ENCODE assay signal across 1 cellular context in the genomic region with DNA sequence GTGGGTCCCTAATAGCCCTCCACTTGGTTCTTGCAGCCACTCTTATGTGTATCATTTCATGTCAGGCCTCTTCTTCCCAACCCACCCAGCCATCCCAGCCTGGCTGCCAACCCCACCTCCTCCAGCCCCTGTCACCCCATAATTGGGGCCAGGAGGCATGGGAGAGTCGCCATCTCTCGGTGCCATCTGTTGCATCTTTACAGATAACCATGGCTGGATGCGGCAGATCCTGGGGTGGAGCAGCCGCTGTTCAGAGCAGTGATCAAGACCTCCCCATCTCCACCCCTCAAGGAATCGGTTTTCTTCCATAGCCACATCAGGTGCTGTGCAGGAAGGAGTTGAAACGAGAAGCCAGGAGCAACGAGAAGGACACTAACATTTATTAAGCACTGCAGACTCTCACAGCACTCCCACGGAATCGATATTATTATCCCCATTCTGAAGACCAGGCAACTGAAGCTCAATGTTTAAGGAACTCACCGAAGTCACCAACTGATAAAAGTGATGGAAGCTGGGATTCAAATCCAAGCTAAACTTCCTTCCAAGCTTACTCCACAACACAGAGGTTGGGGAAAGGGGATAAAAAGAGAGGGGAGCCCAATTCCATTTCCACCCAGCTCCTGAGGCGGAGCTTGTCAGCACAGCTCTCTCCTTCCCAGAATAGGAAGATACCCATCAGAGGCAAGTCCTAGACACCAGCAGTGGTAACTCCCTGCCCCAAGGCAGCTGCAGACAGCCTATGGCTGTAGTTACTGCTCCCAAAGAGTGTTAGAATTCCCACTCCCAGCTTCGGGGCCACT.
TF ChIP-seq lines count a peak whose summit lies in the region.

No MANE protein-coding gene starts in this region.

TF ChIP-seq in WTC11, 78 proteins besides CTCF, POLR2A, EP300 and RAD21 (continued from another document):
- TF ChIP-seq, protein P1, sequence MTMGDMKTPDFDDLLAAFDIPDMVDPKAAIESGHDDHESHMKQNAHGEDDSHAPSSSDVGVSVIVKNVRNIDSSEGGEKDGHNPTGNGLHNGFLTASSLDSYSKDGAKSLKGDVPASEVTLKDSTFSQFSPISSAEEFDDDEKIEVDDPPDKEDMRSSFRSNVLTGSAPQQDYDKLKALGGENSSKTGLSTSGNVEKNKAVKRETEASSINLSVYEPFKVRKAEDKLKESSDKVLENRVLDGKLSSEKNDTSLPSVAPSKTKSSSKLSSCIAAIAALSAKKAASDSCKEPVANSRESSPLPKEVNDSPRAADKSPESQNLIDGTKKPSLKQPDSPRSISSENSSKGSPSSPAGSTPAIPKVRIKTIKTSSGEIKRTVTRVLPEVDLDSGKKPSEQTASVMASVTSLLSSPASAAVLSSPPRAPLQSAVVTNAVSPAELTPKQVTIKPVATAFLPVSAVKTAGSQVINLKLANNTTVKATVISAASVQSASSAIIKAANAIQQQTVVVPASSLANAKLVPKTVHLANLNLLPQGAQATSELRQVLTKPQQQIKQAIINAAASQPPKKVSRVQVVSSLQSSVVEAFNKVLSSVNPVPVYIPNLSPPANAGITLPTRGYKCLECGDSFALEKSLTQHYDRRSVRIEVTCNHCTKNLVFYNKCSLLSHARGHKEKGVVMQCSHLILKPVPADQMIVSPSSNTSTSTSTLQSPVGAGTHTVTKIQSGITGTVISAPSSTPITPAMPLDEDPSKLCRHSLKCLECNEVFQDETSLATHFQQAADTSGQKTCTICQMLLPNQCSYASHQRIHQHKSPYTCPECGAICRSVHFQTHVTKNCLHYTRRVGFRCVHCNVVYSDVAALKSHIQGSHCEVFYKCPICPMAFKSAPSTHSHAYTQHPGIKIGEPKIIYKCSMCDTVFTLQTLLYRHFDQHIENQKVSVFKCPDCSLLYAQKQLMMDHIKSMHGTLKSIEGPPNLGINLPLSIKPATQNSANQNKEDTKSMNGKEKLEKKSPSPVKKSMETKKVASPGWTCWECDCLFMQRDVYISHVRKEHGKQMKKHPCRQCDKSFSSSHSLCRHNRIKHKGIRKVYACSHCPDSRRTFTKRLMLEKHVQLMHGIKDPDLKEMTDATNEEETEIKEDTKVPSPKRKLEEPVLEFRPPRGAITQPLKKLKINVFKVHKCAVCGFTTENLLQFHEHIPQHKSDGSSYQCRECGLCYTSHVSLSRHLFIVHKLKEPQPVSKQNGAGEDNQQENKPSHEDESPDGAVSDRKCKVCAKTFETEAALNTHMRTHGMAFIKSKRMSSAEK (CRISPR knock-in tag; IDR thresholded peaks at IDR 0.05; ENCODE audit: borderline replicate concordance) = no peak
- TF ChIP-seq, protein P2, sequence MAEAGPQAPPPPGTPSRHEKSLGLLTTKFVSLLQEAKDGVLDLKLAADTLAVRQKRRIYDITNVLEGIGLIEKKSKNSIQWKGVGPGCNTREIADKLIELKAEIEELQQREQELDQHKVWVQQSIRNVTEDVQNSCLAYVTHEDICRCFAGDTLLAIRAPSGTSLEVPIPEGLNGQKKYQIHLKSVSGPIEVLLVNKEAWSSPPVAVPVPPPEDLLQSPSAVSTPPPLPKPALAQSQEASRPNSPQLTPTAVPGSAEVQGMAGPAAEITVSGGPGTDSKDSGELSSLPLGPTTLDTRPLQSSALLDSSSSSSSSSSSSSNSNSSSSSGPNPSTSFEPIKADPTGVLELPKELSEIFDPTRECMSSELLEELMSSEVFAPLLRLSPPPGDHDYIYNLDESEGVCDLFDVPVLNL (CRISPR knock-in tag; IDR thresholded peaks at IDR 0.05; ENCODE audit: borderline replicate concordance, low read depth) = no peak
- TF ChIP-seq SMAD3 (CRISPR knock-in tag; IDR thresholded peaks at IDR 0.05; ENCODE audit: borderline replicate concordance) (no peak), ZNF671 (CRISPR knock-in tag; IDR thresholded peaks at IDR 0.05) (no peak), RELA (CRISPR knock-in tag; IDR thresholded peaks at IDR 0.05; ENCODE audit: borderline replicate concordance) (no peak), JUN (CRISPR knock-in tag; IDR thresholded peaks at IDR 0.05) (no peak), GABPB1 (CRISPR knock-in tag; IDR thresholded peaks at IDR 0.05) (no peak), MXD4 (CRISPR knock-in tag; IDR thresholded peaks at IDR 0.05; ENCODE audit: borderline replicate concordance) (no peak), HMGA2 (CRISPR knock-in tag; IDR thresholded peaks at IDR 0.05) (no peak), ZBTB21 (CRISPR knock-in tag; IDR thresholded peaks at IDR 0.05; ENCODE audit: borderline replicate concordance) (no peak), NR1H2 (CRISPR knock-in tag; IDR thresholded peaks at IDR 0.05) (no peak)
- TF ChIP-seq, protein P3, sequence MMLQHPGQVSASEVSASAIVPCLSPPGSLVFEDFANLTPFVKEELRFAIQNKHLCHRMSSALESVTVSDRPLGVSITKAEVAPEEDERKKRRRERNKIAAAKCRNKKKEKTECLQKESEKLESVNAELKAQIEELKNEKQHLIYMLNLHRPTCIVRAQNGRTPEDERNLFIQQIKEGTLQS (CRISPR knock-in tag; conservative IDR thresholded peaks at IDR 0.05) = no peak
- TF ChIP-seq, protein P4, sequence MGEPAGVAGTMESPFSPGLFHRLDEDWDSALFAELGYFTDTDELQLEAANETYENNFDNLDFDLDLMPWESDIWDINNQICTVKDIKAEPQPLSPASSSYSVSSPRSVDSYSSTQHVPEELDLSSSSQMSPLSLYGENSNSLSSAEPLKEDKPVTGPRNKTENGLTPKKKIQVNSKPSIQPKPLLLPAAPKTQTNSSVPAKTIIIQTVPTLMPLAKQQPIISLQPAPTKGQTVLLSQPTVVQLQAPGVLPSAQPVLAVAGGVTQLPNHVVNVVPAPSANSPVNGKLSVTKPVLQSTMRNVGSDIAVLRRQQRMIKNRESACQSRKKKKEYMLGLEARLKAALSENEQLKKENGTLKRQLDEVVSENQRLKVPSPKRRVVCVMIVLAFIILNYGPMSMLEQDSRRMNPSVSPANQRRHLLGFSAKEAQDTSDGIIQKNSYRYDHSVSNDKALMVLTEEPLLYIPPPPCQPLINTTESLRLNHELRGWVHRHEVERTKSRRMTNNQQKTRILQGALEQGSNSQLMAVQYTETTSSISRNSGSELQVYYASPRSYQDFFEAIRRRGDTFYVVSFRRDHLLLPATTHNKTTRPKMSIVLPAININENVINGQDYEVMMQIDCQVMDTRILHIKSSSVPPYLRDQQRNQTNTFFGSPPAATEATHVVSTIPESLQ (CRISPR knock-in tag; IDR thresholded peaks at IDR 0.05) = no peak
- TF ChIP-seq, protein P5, sequence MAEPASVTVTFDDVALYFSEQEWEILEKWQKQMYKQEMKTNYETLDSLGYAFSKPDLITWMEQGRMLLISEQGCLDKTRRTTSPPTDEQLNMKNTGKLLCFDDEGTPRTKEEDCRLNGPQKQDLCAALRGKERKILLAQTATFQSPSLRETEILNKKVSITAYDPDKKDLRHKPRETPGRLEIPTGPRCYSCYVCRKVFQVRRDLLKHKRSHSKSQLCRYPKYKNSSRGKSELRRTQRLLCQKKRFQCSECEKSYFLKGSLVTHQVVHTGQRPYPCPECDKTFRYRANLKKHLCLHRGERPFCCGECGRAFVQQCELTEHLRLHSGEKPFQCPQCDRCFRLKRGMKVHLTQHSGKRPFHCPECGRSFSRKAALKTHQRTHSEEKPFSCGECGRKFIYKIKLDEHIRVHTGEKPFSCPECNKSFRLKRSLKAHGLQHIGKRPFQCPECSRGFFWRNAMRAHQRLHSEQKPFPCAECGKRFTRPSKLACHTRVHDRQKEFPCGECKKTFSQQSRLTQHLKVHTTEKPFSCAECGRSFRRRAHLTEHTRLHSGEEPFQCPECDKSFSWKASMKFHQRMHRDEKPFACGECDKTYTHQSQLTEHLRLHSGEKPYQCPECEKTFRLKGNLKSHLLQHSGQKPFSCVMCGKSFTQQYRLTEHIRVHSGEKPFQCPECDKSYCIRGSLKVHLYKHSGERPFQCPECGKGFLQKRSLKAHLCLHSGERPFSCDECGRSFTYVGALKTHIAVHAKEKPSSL (CRISPR knock-in tag; conservative IDR thresholded peaks at IDR 0.05) = no peak
